17 cellular contexts compared by ENCODE assay signal in the genomic region with DNA sequence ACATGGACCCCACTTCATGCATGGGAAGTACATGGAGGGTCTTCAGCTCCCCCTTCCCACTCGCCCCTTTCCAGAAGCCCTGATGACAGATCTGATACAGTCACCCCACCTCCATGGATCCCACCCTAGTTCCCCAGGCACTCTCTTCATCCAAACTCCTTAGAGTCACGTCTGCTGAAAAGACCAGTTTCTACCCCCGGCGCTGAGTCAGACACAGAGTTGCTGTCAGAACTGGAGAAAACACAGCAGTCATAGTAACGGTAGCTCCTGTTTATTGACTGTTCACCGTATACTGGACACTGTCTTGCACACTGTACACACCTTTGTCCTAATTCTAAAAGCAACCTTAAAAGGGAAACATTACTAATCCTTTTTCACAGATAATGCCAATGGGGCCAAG. TPM values are rescaled to one million over a fixed set of nuclear protein-coding genes. Genes with fewer than 3 reads are reported as not detected.
DNase-seq lines count a peak whose midpoint lies in the region; ATAC-seq lines count a peak whose summit lies in the region.
"Had no signal": no experiment of that assay in that cellular context is flagged by ENCODE, and none has a peak within 500 bp of the region (broad histone marks: within the 10 kb centered on the region; RNA-seq: fewer than 3 reads in every experiment).

No MANE protein-coding gene starts in this region.

- no peaks in the 10 kb centered on the region for H3K9me3 Mint-ChIP-seq in activated T-helper 17 cell treated with anti-CD3 and anti-CD28 coated beads, Interleukin-2, amount 50 U/mL, for 72 hours
- H3K9me3 Mint-ChIP-seq: activated B cell treated with CpG ODN at 0.5 μM for 24 hours, endodermal cell, H9, neural crest cell had no signal

- no peaks in the 10 kb centered on the region for H3K4me1 ChIP-seq in mesenchymal stem cell (ENCODE audit: control insufficient read depth, insufficient read depth, low read depth, low read length)
- no peaks in the 10 kb centered on the region for H3K4me1 ChIP-seq in effector memory CD4-positive, alpha-beta T cell (ENCODE audit: control insufficient read depth, insufficient read depth, low read length, poor library complexity, severe bottlenecking)
- H3K4me1 ChIP-seq: lower lobe of right lung had no signal

- ATAC-seq in GM19455 (IDR thresholded peaks at IDR 0.05; ENCODE audit: unreplicated experiment) (peak; percentile 70), HG03095 (IDR thresholded peaks at IDR 0.05; ENCODE audit: unreplicated experiment) (peak; percentile 95)
- peak; percentile 80 for ATAC-seq in activated T-helper 17 cell treated with anti-CD3 and anti-CD28 coated beads, Interleukin-2, amount 50 U/mL, for 72 hours (replicated peaks)
- ATAC-seq: heart left ventricle, lower lobe of right lung had no signal

- H3K9me3 ChIP-seq in mesenchymal stem cell (ENCODE audit: control insufficient read depth, low read length) = no peaks in the 10 kb centered on the region
- H3K9me3 ChIP-seq in effector memory CD4-positive, alpha-beta T cell (ENCODE audit: control insufficient read depth, low read length) = no peaks in the 10 kb centered on the region
- H3K9me3 ChIP-seq: heart left ventricle, lower lobe of right lung, sigmoid colon had no signal

- H2BK120ac ChIP-seq in mesenchymal stem cell (ENCODE audit: low read depth, low read length) = no peak overlapping the region

- no peaks in the 10 kb centered on the region for H3K36me3 Mint-ChIP-seq in activated T-helper 17 cell treated with anti-CD3 and anti-CD28 coated beads, Interleukin-2, amount 50 U/mL, for 72 hours (ENCODE audit: low read depth)

- no peak overlapping the region for H3K27ac ChIP-seq in mesenchymal stem cell (ENCODE audit: low read length, poor library complexity, severe bottlenecking)
- H3K27ac ChIP-seq in effector memory CD4-positive, alpha-beta T cell (ENCODE audit: insufficient read depth, low read length, poor library complexity, severe bottlenecking) = no peak overlapping the region
- H3K27ac ChIP-seq: heart left ventricle, lower lobe of right lung, sigmoid colon had no signal

- no peak overlapping the region for H4K8ac ChIP-seq in mesenchymal stem cell (ENCODE audit: low read length)

- H2BK15ac ChIP-seq in mesenchymal stem cell (ENCODE audit: low read depth, poor library complexity, severe bottlenecking) = no peak overlapping the region

- H3K18ac ChIP-seq in mesenchymal stem cell (ENCODE audit: low read depth in 1 of 2, low read length in 2 of 2) = no peak overlapping the region

- H3K27me3 Mint-ChIP-seq in activated T-helper 17 cell treated with anti-CD3 and anti-CD28 coated beads, Interleukin-2, amount 50 U/mL, for 72 hours = peaks cover 11% of the 10 kb centered on the region

- H3K79me1 ChIP-seq in mesenchymal stem cell (replicated peaks; ENCODE audit: low read length, poor library complexity, severe bottlenecking) = no peaks in the 10 kb centered on the region

- no peak overlapping the region for H3K23ac ChIP-seq in mesenchymal stem cell (ENCODE audit: low read length in 2 of 2)

- no peak overlapping the region for H2AFZ ChIP-seq in mesenchymal stem cell (ENCODE audit: low read depth, low read length)

- H3K4me2 ChIP-seq in mesenchymal stem cell (ENCODE audit: low read length, poor library complexity, severe bottlenecking) = no peak overlapping the region

- no peak overlapping the region for H3K4me3 Mint-ChIP-seq in activated T-helper 17 cell treated with anti-CD3 and anti-CD28 coated beads, Interleukin-2, amount 50 U/mL, for 72 hours
- H3K4me3 Mint-ChIP-seq: activated B cell treated with CpG ODN at 0.5 μM for 24 hours, endodermal cell, H9, neural crest cell had no signal

- peak; percentile 44 for DNase-seq in mesenchymal stem cell
- no peak for DNase-seq in DMS53 treated with DMSO at 0.1 percent for 48 hours (lab: John Stamatoyannopoulos, UW; ENCODE audit: unreplicated experiment)
- no peak for DNase-seq in posterior vena cava (ENCODE audit: low spot score)
- no peak for DNase-seq in effector memory CD4-positive, alpha-beta T cell
- DNase-seq: activated B cell treated with CpG ODN at 0.5 μM for 24 hours, endodermal cell, H9, heart left ventricle, KG1, lower lobe of right lung, NCI-H187, sigmoid colon had no signal

- no peak overlapping the region for H4K91ac ChIP-seq in mesenchymal stem cell (ENCODE audit: low read length)

- H3K14ac ChIP-seq in mesenchymal stem cell (ENCODE audit: low read length in 2 of 2) = no peak overlapping the region

- no peak overlapping the region for H2BK5ac ChIP-seq in mesenchymal stem cell (ENCODE audit: low read depth, low read length, poor library complexity, severe bottlenecking)

- H3K4me1 Mint-ChIP-seq in activated T-helper 17 cell treated with anti-CD3 and anti-CD28 coated beads, Interleukin-2, amount 50 U/mL, for 72 hours = no peaks in the 10 kb centered on the region
- H3K4me1 Mint-ChIP-seq: activated B cell treated with CpG ODN at 0.5 μM for 24 hours, neural crest cell had no signal

- no peak overlapping the region for H3K4me3 ChIP-seq in mesenchymal stem cell (ENCODE audit: insufficient read depth in 1 of 2, low read depth in 1 of 2, low read length in 2 of 2)
- H3K4me3 ChIP-seq in effector memory CD4-positive, alpha-beta T cell (ENCODE audit: insufficient read depth, low read depth, low read length, poor library complexity, severe bottlenecking) = no peak overlapping the region
- H3K4me3 ChIP-seq: heart left ventricle, lower lobe of right lung, sigmoid colon had no signal

- intact Hi-C loops in posterior vena cava (cut with DNase I) = no loop called here

- no peak overlapping the region for H3K27ac Mint-ChIP-seq in activated T-helper 17 cell treated with anti-CD3 and anti-CD28 coated beads, Interleukin-2, amount 50 U/mL, for 72 hours
- H3K27ac Mint-ChIP-seq: activated B cell treated with CpG ODN at 0.5 μM for 24 hours, endodermal cell, H9 had no signal

- WGBS in mesenchymal stem cell = 56% methylated on average over 6 of the region's 6 CpGs

- H3K9ac ChIP-seq in mesenchymal stem cell (ENCODE audit: low read length) = no peak overlapping the region

- H3K27me3 ChIP-seq in mesenchymal stem cell (ENCODE audit: control insufficient read depth in 1 of 2, insufficient read depth in 1 of 2, low read length in 2 of 2) = peaks cover 0 to 49% of the 10 kb centered on the region in 2 experiments
- H3K27me3 ChIP-seq in effector memory CD4-positive, alpha-beta T cell (replicated peaks; ENCODE audit: control insufficient read depth, insufficient read depth, low read length, poor library complexity, severe bottlenecking) = no peaks in the 10 kb centered on the region
- H3K27me3 ChIP-seq: sigmoid colon had no signal

- H2BK12ac ChIP-seq in mesenchymal stem cell (ENCODE audit: low read length in 2 of 2) = no peak overlapping the region

- no peak overlapping the region for H3K4ac ChIP-seq in mesenchymal stem cell (ENCODE audit: low read depth in 1 of 2, low read length in 2 of 2)

- H3K36me3 ChIP-seq in mesenchymal stem cell (ENCODE audit: control insufficient read depth in 1 of 2, insufficient read depth in 2 of 2, low read depth in 1 of 2, low read length in 2 of 2) = no peaks in the 10 kb centered on the region
- H3K36me3 ChIP-seq in effector memory CD4-positive, alpha-beta T cell (ENCODE audit: control insufficient read depth, insufficient read depth, low read length) = no peaks in the 10 kb centered on the region
- H3K36me3 ChIP-seq: heart left ventricle, lower lobe of right lung, sigmoid colon had no signal

- no peak overlapping the region for H2AK5ac ChIP-seq in mesenchymal stem cell (ENCODE audit: low read length, severe bottlenecking)

RNA-seq across cellular contexts. Expression of a gene that starts 29.1 kb away (rescaled TPM):
- total RNA-seq in activated T-helper 17 cell treated with anti-CD3 and anti-CD28 coated beads, Interleukin-2, amount 50 U/mL, for 72 hours = under 1 TPM; 0.19 to 0.82 TPM
- not detected for polyA plus RNA-seq in mesenchymal stem cell (2013, experiment 1 of 2)
- 0.03 TPM for polyA plus RNA-seq in mesenchymal stem cell (2013, experiment 2 of 2)
- under 1 TPM; 0.29 to 0.51 TPM for total RNA-seq in posterior vena cava
- total RNA-seq: activated B cell treated with CpG ODN at 0.5 μM for 24 hours, lower lobe of right lung, SK-MEL-5 had no signal

RNA-seq across cellular contexts. Expression of a gene that starts 58.5 kb away (rescaled TPM):
- total RNA-seq in activated T-helper 17 cell treated with anti-CD3 and anti-CD28 coated beads, Interleukin-2, amount 50 U/mL, for 72 hours = under 1 TPM; 0.40 to 0.67 TPM
- not detected for polyA plus RNA-seq in mesenchymal stem cell (2013, experiment 1 of 2)
- polyA plus RNA-seq in mesenchymal stem cell (2013, experiment 2 of 2) = 0.01 TPM
- under 1 TPM in 1 of 2 donors, not detected in 1; 0.23 TPM for total RNA-seq in posterior vena cava
- total RNA-seq: endodermal cell, SK-MEL-5 had no signal
